1 cellular context compared by ENCODE assay signal in genomic region chr12:64175254-64175945, GRCh38.
TF ChIP-seq lines count a peak whose summit lies in the region.

No MANE protein-coding gene starts in this region.

TF ChIP-seq in GM23338, 12 proteins besides CTCF, POLR2A, EP300 and RAD21 (continued from another document):
- no peak for TF ChIP-seq ZNF462 (CRISPR knock-in tag; IDR thresholded peaks at IDR 0.05)
- TF ChIP-seq ZNF331 (CRISPR knock-in tag; IDR thresholded peaks at IDR 0.05; ENCODE audit: low read depth), result no peak
- TF ChIP-seq, protein P1, sequence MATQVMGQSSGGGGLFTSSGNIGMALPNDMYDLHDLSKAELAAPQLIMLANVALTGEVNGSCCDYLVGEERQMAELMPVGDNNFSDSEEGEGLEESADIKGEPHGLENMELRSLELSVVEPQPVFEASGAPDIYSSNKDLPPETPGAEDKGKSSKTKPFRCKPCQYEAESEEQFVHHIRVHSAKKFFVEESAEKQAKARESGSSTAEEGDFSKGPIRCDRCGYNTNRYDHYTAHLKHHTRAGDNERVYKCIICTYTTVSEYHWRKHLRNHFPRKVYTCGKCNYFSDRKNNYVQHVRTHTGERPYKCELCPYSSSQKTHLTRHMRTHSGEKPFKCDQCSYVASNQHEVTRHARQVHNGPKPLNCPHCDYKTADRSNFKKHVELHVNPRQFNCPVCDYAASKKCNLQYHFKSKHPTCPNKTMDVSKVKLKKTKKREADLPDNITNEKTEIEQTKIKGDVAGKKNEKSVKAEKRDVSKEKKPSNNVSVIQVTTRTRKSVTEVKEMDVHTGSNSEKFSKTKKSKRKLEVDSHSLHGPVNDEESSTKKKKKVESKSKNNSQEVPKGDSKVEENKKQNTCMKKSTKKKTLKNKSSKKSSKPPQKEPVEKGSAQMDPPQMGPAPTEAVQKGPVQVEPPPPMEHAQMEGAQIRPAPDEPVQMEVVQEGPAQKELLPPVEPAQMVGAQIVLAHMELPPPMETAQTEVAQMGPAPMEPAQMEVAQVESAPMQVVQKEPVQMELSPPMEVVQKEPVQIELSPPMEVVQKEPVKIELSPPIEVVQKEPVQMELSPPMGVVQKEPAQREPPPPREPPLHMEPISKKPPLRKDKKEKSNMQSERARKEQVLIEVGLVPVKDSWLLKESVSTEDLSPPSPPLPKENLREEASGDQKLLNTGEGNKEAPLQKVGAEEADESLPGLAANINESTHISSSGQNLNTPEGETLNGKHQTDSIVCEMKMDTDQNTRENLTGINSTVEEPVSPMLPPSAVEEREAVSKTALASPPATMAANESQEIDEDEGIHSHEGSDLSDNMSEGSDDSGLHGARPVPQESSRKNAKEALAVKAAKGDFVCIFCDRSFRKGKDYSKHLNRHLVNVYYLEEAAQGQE (IDR thresholded peaks at IDR 0.05; ENCODE audit: unreplicated experiment), result no peak
- TF ChIP-seq ETS1 (IDR thresholded peaks at IDR 0.05), result no peak
- no peak for TF ChIP-seq ZNF114 (CRISPR knock-in tag; IDR thresholded peaks at IDR 0.05)
- TF ChIP-seq CREB1 (CRISPR knock-in tag; IDR thresholded peaks at IDR 0.05; ENCODE audit: low read depth), result no peak
- no peak for TF ChIP-seq JUNB (IDR thresholded peaks at IDR 0.05; ENCODE audit: unreplicated experiment)
